In the genomic region with DNA sequence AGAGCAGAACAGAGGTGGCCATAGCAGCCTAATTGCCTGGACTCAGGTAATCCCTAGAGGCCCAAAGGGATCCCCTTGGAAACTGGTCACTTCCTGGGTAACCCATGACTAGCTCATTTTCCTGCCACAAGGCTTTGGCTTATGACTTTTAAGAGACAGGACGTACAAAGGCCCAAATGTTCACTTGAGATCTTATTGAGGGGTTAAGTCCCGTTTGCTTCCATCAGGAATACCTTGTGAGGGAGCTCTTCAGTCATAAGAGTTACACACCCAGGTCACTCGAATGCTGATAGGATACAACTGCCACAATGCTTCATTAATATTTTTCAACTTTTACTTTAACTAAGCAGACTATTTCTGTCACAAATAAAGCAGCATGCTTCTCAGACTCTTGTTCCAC, we compare ENCODE assay signal across 25 cellular contexts. TPM values are rescaled to one million over a fixed set of nuclear protein-coding genes. Genes with fewer than 3 reads are reported as not detected.
DNase-seq lines count a peak whose midpoint lies in the region; ATAC-seq and TF ChIP-seq lines count a peak whose summit lies in the region.
"Had no signal": no experiment of that assay in that cellular context is flagged by ENCODE, and none has a peak within 500 bp of the region (broad histone marks: within the 10 kb centered on the region; RNA-seq: fewer than 3 reads in every experiment).

No MANE protein-coding gene starts in this region.

- H3K9ac ChIP-seq in HCT116 (ENCODE audit: low read length): no peak overlapping the region
- H3K9ac ChIP-seq in mesenchymal stem cell (ENCODE audit: low read length): no peak overlapping the region
- peak overlapping the region; percentile 26 for H3K9ac ChIP-seq in smooth muscle cell (ENCODE audit: low read depth)

- peak overlapping the region in 1 of 2 experiments; percentile 19 for H3K18ac ChIP-seq in mesenchymal stem cell (ENCODE audit: low read depth in 1 of 2, low read length in 2 of 2)

- H2AFZ ChIP-seq in HCT116 (ENCODE audit: low read depth, low read length, poor library complexity, severe bottlenecking) (no peak overlapping the region), mesenchymal stem cell (ENCODE audit: low read depth, low read length) (no peak overlapping the region), smooth muscle cell (ENCODE audit: low read depth) (peak overlapping the region; percentile 75)

- RAD21 ChIA-PET in HCT116 (lab: Charles Lee; ENCODE audit: low non-redundant PET in 1 of 2, low total read pairs in 2 of 2, uncharacterized antibody in 2 of 2, unreplicated experiment in 2 of 2): no interaction called here

- WGBS in mesenchymal stem cell: 81% methylated on average over 3 of the region's 3 CpGs
- 79% methylated on average over 3 of the region's 3 CpGs for WGBS in smooth muscle cell (ENCODE audit: low lambda C conversion rate)

- no peak for TF ChIP-seq POLR2A in HCT116 (IDR thresholded peaks at IDR 0.05; ENCODE audit: borderline replicate concordance, extremely low read depth, insufficient read depth, insufficient read length)

- TF ChIP-seq RAD21 in HCT116 (IDR thresholded peaks at IDR 0.05; ENCODE audit: low read depth): peak; percentile 10; the same call in 1 of the 2 replicates

- H4K20me1 ChIP-seq in HCT116 (ENCODE audit: insufficient read depth) (no peaks in the 10 kb centered on the region), smooth muscle cell (ENCODE audit: low read depth) (no peaks in the 10 kb centered on the region)

- BruUV-seq in HCT116 (replicated peaks; lab: Mats Ljungman, UMichigan): no TSS peak

- peaks cover 10% of the 10 kb centered on the region for H3K79me1 ChIP-seq in mesenchymal stem cell (replicated peaks; ENCODE audit: low read length, poor library complexity, severe bottlenecking)

- H3K4me2 ChIP-seq in HCT116 (ENCODE audit: low read length): no peak overlapping the region
- H3K4me2 ChIP-seq in mesenchymal stem cell (ENCODE audit: low read length, poor library complexity, severe bottlenecking): no peak overlapping the region
- H3K4me2 ChIP-seq in smooth muscle cell: no peak overlapping the region

- H2BK12ac ChIP-seq in mesenchymal stem cell (ENCODE audit: low read length in 2 of 2): no peak overlapping the region

- peak overlapping the region in 1 of 2 experiments; percentile 41 for H3K4ac ChIP-seq in mesenchymal stem cell (ENCODE audit: low read depth in 1 of 2, low read length in 2 of 2)

- DNase-seq in HCT116 (ENCODE audit: low read depth, low spot score) (no peak), ascending aorta (ENCODE audit: low spot score in 2 of 2) (no peak), mesenchymal stem cell (no peak), smooth muscle cell (lab: John Stamatoyannopoulos, UW; ENCODE audit: unreplicated experiment) (no peak), DMS153 (lab: John Stamatoyannopoulos, UW) (no peak), LoVo (ENCODE audit: low spot score) (no peak)
- DNase-seq: activated CD4-positive, alpha-beta T cell treated with anti-CD3 and anti-CD28 coated beads for 36 hours; activated CD8-positive, alpha-beta memory T cell treated with anti-CD3 and anti-CD28 coated beads for 24 hours; activated effector memory CD4-positive, alpha-beta T cell treated with Interleukin-2 at 50 U/mL for 16 hours; activated naive CD8-positive, alpha-beta T cell treated with anti-CD3 and anti-CD28 coated beads for 36 hours; aorta; caudate nucleus; CD4-positive, CD25-positive, alpha-beta regulatory T cell; KG1; mucosa of descending colon; NCI-H1436 treated with DMSO at 0.1 percent for 48 hours; posterior cingulate gyrus; right lobe of liver; RPMI8226; stimulated activated CD4-positive, alpha-beta T cell treated with anti-CD3 and anti-CD28 coated beads, Interleukin-15, amount 100 ng/mL, for 24 hours; stimulated activated naive B cell treated with anti-CD40 and anti-IgM and Interleukin-4, amounts not matched to agents 10 μg/mL and 1 μg/mL and 100 μg/mL, for 72 hours; T-helper 2 cell had no signal

- peak overlapping the region; percentile 8 for H2BK5ac ChIP-seq in mesenchymal stem cell (ENCODE audit: low read depth, low read length, poor library complexity, severe bottlenecking)

- TF ChIP-seq CTCF in HCT116 (IDR thresholded peaks at IDR 0.05 in 2 of 3, conservative IDR thresholded peaks at IDR 0.05 in 1 of 3; ENCODE audit: borderline replicate concordance in 1 of 3, insufficient read depth in 1 of 3, low read depth in 2 of 3, low read length in 2 of 3) (no peak), ascending aorta (IDR thresholded peaks at IDR 0.05) (no peak), smooth muscle cell (IDR thresholded peaks at IDR 0.05; ENCODE audit: borderline replicate concordance, insufficient read depth, poor library complexity, severe bottlenecking) (no peak)

- ATAC-seq in HCT116 (no peak), HG03378 (IDR thresholded peaks at IDR 0.05; ENCODE audit: unreplicated experiment) (no peak)
- ATAC-seq: activated CD4-positive, alpha-beta T cell treated with anti-CD3 and anti-CD28 coated beads for 36 hours; mucosa of descending colon; right lobe of liver; stimulated activated naive B cell treated with anti-CD40 and anti-IgM and Interleukin-4, amounts not matched to agents 10 μg/mL and 1 μg/mL and 100 μg/mL, for 72 hours had no signal

- H3K36me3 ChIP-seq in HCT116 (ENCODE audit: control insufficient read depth in 1 of 2, insufficient read depth in 2 of 2, low read length in 2 of 2) (no peaks in the 10 kb centered on the region), ascending aorta (no peaks in the 10 kb centered on the region), mesenchymal stem cell (ENCODE audit: control insufficient read depth in 1 of 2, insufficient read depth in 2 of 2, low read depth in 1 of 2, low read length in 2 of 2) (no peaks in the 10 kb centered on the region), smooth muscle cell (ENCODE audit: low read depth) (no peaks in the 10 kb centered on the region)
- H3K36me3 ChIP-seq: right lobe of liver, suprapubic skin had no signal

- H3K4me3 ChIP-seq in HCT116 (replicated peaks in 1 of 2; ENCODE audit: low read depth in 1 of 2, low read length in 2 of 2): no peak overlapping the region
- no peak overlapping the region for H3K4me3 ChIP-seq in ascending aorta
- H3K4me3 ChIP-seq in mesenchymal stem cell (ENCODE audit: insufficient read depth in 1 of 2, low read depth in 1 of 2, low read length in 2 of 2): no peak overlapping the region
- no peak overlapping the region for H3K4me3 ChIP-seq in smooth muscle cell
- H3K4me3 ChIP-seq: mucosa of descending colon, right lobe of liver, SK-N-MC, suprapubic skin had no signal

- CTCF ChIA-PET in HCT116 (lab: Charles Lee): no interaction called here

- H3F3A ChIP-seq in smooth muscle cell (ENCODE audit: low read depth): no peaks in the 10 kb centered on the region

- no peaks in the 10 kb centered on the region for H3K9me2 ChIP-seq in HCT116 (ENCODE audit: insufficient read depth)

- intact Hi-C loops in HCT116 (cut with micrococcal nuclease): loop anchor here (5.0 kb wide), 1 partner anchor 1303 kb away; no protein-coding TSS in a partner anchor
- intact Hi-C loops in ascending aorta (cut with DNase I): loop anchor here (5.0 to 10.0 kb wide), 2 partner anchors 703 to 1306 kb away; partner anchors contain the start of gene EDN1

- H3K23ac ChIP-seq in mesenchymal stem cell (ENCODE audit: low read length in 2 of 2): no peak overlapping the region

- no peaks in the 10 kb centered on the region for H3K4me1 ChIP-seq in HCT116 (ENCODE audit: control insufficient read depth in 1 of 2, insufficient read depth in 2 of 2, low read length in 2 of 2)
- H3K4me1 ChIP-seq in ascending aorta: peaks cover 0 to 25% of the 10 kb centered on the region in 2 donors
- peaks cover 5% of the 10 kb centered on the region for H3K4me1 ChIP-seq in mesenchymal stem cell (ENCODE audit: control insufficient read depth, insufficient read depth, low read depth, low read length)
- H3K4me1 ChIP-seq in smooth muscle cell (ENCODE audit: low read depth): peaks cover 9% of the 10 kb centered on the region

- H2BK15ac ChIP-seq in mesenchymal stem cell (ENCODE audit: low read depth, poor library complexity, severe bottlenecking): no peak overlapping the region

- H3K9me3 ChIP-seq in HCT116 (ENCODE audit: control insufficient read depth in 1 of 2, insufficient read depth in 1 of 2, low read depth in 1 of 2, low read length in 2 of 2) (no peaks in the 10 kb centered on the region), ascending aorta (no peaks in the 10 kb centered on the region), mesenchymal stem cell (ENCODE audit: control insufficient read depth, low read length) (no peaks in the 10 kb centered on the region), smooth muscle cell (replicated peaks; ENCODE audit: low read depth) (no peaks in the 10 kb centered on the region)
- H3K9me3 ChIP-seq: mucosa of descending colon, right lobe of liver, suprapubic skin had no signal

- peak overlapping the region; percentile 94 for H2AK5ac ChIP-seq in mesenchymal stem cell (ENCODE audit: low read length, severe bottlenecking)

- no peak overlapping the region for H3K27ac ChIP-seq in HCT116 (ENCODE audit: low read depth, low read length)
- H3K27ac ChIP-seq in ascending aorta: peak overlapping the region; percentile 19 to 50
- peak overlapping the region; percentile 88 for H3K27ac ChIP-seq in mesenchymal stem cell (ENCODE audit: low read length, poor library complexity, severe bottlenecking)
- H3K27ac ChIP-seq in smooth muscle cell (ENCODE audit: low read depth): peak overlapping the region; percentile 78
- H3K27ac ChIP-seq: right lobe of liver, SK-N-MC, suprapubic skin had no signal

- H4K91ac ChIP-seq in mesenchymal stem cell (ENCODE audit: low read length): peak overlapping the region; percentile 35

- H3K14ac ChIP-seq in mesenchymal stem cell (ENCODE audit: low read length in 2 of 2): no peak overlapping the region

- H3K27me3 ChIP-seq in HCT116 (ENCODE audit: insufficient read depth, low read length) (no peaks in the 10 kb centered on the region), ascending aorta (no peaks in the 10 kb centered on the region), mesenchymal stem cell (ENCODE audit: control insufficient read depth in 1 of 2, insufficient read depth in 1 of 2, low read length in 2 of 2) (no peaks in the 10 kb centered on the region), smooth muscle cell (ENCODE audit: low read depth) (no peaks in the 10 kb centered on the region)
- H3K27me3 ChIP-seq: right lobe of liver, suprapubic skin had no signal

- peak overlapping the region; percentile 58 for H2BK120ac ChIP-seq in mesenchymal stem cell (ENCODE audit: low read depth, low read length)

- H4K8ac ChIP-seq in mesenchymal stem cell (ENCODE audit: low read length): no peak overlapping the region

- POLR2A ChIA-PET in HCT116 (lab: Charles Lee): no interaction called here

- H3K79me2 ChIP-seq in HCT116 (ENCODE audit: insufficient read depth, low read length) (no peaks in the 10 kb centered on the region), smooth muscle cell (ENCODE audit: low read depth) (no peaks in the 10 kb centered on the region)

TF ChIP-seq in HCT116, 20 proteins besides CTCF, POLR2A, EP300 and RAD21:
- no peak for TF ChIP-seq EZH2phosphoT487 (IDR thresholded peaks at IDR 0.05; ENCODE audit: borderline replicate concordance)
TF ChIP-seq in HCT116: peak in this region for 0.

RNA-seq across cellular contexts. Expression of gene TMEM170B, which starts 51.7 kb away (rescaled TPM):
- total RNA-seq in HCT116 (2021; ENCODE audit: unreplicated experiment): 1.0 TPM
- polyA plus RNA-seq in HCT116 (2012): 0.12 and 0.17 TPM in 2 replicates
- total RNA-seq in ascending aorta: 0.53 TPM
- polyA plus RNA-seq in mesenchymal stem cell (2013, experiment 1 of 2): 1.2 TPM
- 1.3 TPM for polyA plus RNA-seq in mesenchymal stem cell (2013, experiment 2 of 2)
- 0.81 and 1.3 TPM in 2 replicates for total RNA-seq in smooth muscle cell
- polyA plus RNA-seq in smooth muscle cell: 0.40 and 0.50 TPM in 2 replicates
